ENCODE assay signal across 8 cellular contexts in genomic region chr3:119293105-119293683, GRCh38. TPM values are rescaled to one million over a fixed set of nuclear protein-coding genes. Genes with fewer than 3 reads are reported as not detected.
A peak's percentile ranks its signal among the peaks of the same experiment; 100 is the strongest.
DNase-seq lines count a peak whose midpoint lies in the region; ATAC-seq and TF ChIP-seq lines count a peak whose summit lies in the region.

No MANE protein-coding gene starts in this region.

- in situ Hi-C loops in gastrocnemius medialis (cut with MboI; ENCODE audit: low sequenced_read_pairs in 4 of 4), result loop anchor here in 3 of 4 donors (25.0 kb wide), 1 partner anchor 394 kb away; the partner anchor contains the start of gene COX17 (in 3 of the 3)

- intact Hi-C loops in gastrocnemius medialis (cut with DNase I; ENCODE audit: low total_unique reads), result loop anchor here (5.0 to 10.0 kb wide), 2 partner anchors 51 to 62 kb away; partner anchors contain the start of gene B4GALT4

- H3K27me3 ChIP-seq in Peyer's patch (no peaks in the 10 kb centered on the region), fibroblast of lung (ENCODE audit: control insufficient read depth, insufficient read depth, low read length) (no peaks in the 10 kb centered on the region), gastrocnemius medialis (no peaks in the 10 kb centered on the region)

- no peaks in the 10 kb centered on the region for H4K20me1 ChIP-seq in fibroblast of lung (ENCODE audit: control insufficient read depth, extremely low read depth, insufficient read depth, low read length)

- DNase-seq in Peyer's patch, result no peak
- DNase-seq in fibroblast of lung (ENCODE audit: low read depth in 2 of 2), result peak in 1 of 2 donors; percentile 34
- DNase-seq in gastrocnemius medialis, result no peak
- DNase-seq in NCI-H2227 treated with DMSO at 0.1 percent for 48 hours (lab: John Stamatoyannopoulos, UW), result no peak
- DNase-seq in midbrain (lab: John Stamatoyannopoulos, UW), result no peak
- no peak for DNase-seq in 8988T

- peak overlapping the region; percentile 90 for H3K4me2 ChIP-seq in fibroblast of lung (ENCODE audit: extremely low read depth, insufficient read depth, low read length)

- no peaks in the 10 kb centered on the region for H3K9me3 ChIP-seq in ES-I3 (ENCODE audit: control insufficient read depth, insufficient read depth, low read length)
- H3K9me3 ChIP-seq in Peyer's patch, result no peaks in the 10 kb centered on the region
- H3K9me3 ChIP-seq in fibroblast of lung (ENCODE audit: control insufficient read depth, insufficient read depth, low read depth, low read length), result no peaks in the 10 kb centered on the region
- no peaks in the 10 kb centered on the region for H3K9me3 ChIP-seq in gastrocnemius medialis

- ATAC-seq in gastrocnemius medialis, result no peak
- ATAC-seq in GM18861 (IDR thresholded peaks at IDR 0.05; ENCODE audit: unreplicated experiment), result no peak

- H3K36me3 ChIP-seq in ES-I3 (ENCODE audit: insufficient read depth, low read length) (no peaks in the 10 kb centered on the region), Peyer's patch (no peaks in the 10 kb centered on the region), fibroblast of lung (ENCODE audit: control insufficient read depth, insufficient read depth, low read length) (no peaks in the 10 kb centered on the region), gastrocnemius medialis (no peaks in the 10 kb centered on the region)

- TF ChIP-seq POLR2A in Peyer's patch (IDR thresholded peaks at IDR 0.05) (no peak), gastrocnemius medialis (IDR thresholded peaks at IDR 0.05) (no peak)

- H3K4me1 ChIP-seq in ES-I3 (ENCODE audit: insufficient read depth, low read length), result peaks cover 18% of the 10 kb centered on the region; the same call in 1 of the 2 replicates
- peaks cover 0 to 15% (median 11%) of the 10 kb centered on the region in 4 donors for H3K4me1 ChIP-seq in Peyer's patch
- H3K4me1 ChIP-seq in fibroblast of lung (ENCODE audit: control insufficient read depth, extremely low read depth, insufficient read depth, low read length), result peaks cover 4% of the 10 kb centered on the region
- H3K4me1 ChIP-seq in gastrocnemius medialis, result peaks cover 6 to 15% of the 10 kb centered on the region in 2 donors

- peak overlapping the region; percentile 43 for H2AFZ ChIP-seq in fibroblast of lung (ENCODE audit: low read length)

- TF ChIP-seq CTCF in Peyer's patch (IDR thresholded peaks at IDR 0.05) (no peak), fibroblast of lung (conservative IDR thresholded peaks at IDR 0.05 in 1 of 2, IDR thresholded peaks at IDR 0.05 in 1 of 2; ENCODE audit: low read depth in 1 of 2, low read length in 2 of 2) (no peak), gastrocnemius medialis (IDR thresholded peaks at IDR 0.05 in 4 of 5, conservative IDR thresholded peaks at IDR 0.05 in 1 of 5) (no peak)

- peaks cover 3% of the 10 kb centered on the region for H3K79me2 ChIP-seq in fibroblast of lung (ENCODE audit: control insufficient read depth, insufficient read depth, low read length)

- H3K9ac ChIP-seq in ES-I3 (ENCODE audit: low read depth, low read length), result peak overlapping the region; percentile 78; the same call in 1 of the 2 replicates
- H3K9ac ChIP-seq in fibroblast of lung (ENCODE audit: insufficient read depth, low read length), result no peak overlapping the region

- H3K27ac ChIP-seq in Peyer's patch (peak overlapping the region; percentile 82 to 94 (median 88)), fibroblast of lung (ENCODE audit: insufficient read depth, low read length) (no peak overlapping the region), gastrocnemius medialis (peak overlapping the region in 3 of 4 donors; percentile 70 to 82 (median 78))

- peak overlapping the region; percentile 58 to 82 (median 69) for H3K4me3 ChIP-seq in Peyer's patch
- H3K4me3 ChIP-seq in fibroblast of lung (replicated peaks in 1 of 4; ENCODE audit: control extremely low read depth in 1 of 4, insufficient read depth in 1 of 4, low read depth in 3 of 4, low read length in 4 of 4), result peak overlapping the region; percentile 77 to 80 (median 78)
- H3K4me3 ChIP-seq in gastrocnemius medialis, result peak overlapping the region; percentile 64 to 88 (median 76)

RNA-seq across cellular contexts. Expression of gene ARHGAP31, which starts 1.0 kb away (rescaled TPM):
- total RNA-seq in Peyer's patch, result 10 to 100 TPM in 2 of 4 donors, 1 to 10 TPM in 2; 4.7 to 19.0 (median 10.1) TPM
- 3.3 and 3.5 TPM in 2 replicates for total RNA-seq in fibroblast of lung
- 5.1 and 8.1 TPM in 2 replicates for polyA plus RNA-seq in fibroblast of lung
- polyA plus RNA-seq in fibroblast of lung (2012), result 3.8 and 5.8 TPM in 2 replicates
- 13.7 and 22.2 TPM in 2 replicates for polyA minus RNA-seq in fibroblast of lung (ENCODE audit: low replicate concordance)
- total RNA-seq in gastrocnemius medialis, result 1 to 10 TPM; 6.2 to 9.7 (median 7.3) TPM

RNA-seq across cellular contexts. Expression of gene B4GALT4, which starts 52.5 kb away (rescaled TPM):
- total RNA-seq in Peyer's patch (10 to 100 TPM; 10.7 to 59.9 (median 47.9) TPM), fibroblast of lung (16.4 and 19.5 TPM in 2 replicates), gastrocnemius medialis (10 to 100 TPM in 1 of 4 donors, 1 to 10 TPM in 3; 5.7 to 13.4 (median 7.7) TPM)
- polyA plus RNA-seq in fibroblast of lung, result 25.8 and 32.4 TPM in 2 replicates
- 23.4 and 28.1 TPM in 2 replicates for polyA plus RNA-seq in fibroblast of lung (2012)
- polyA minus RNA-seq in fibroblast of lung (ENCODE audit: low replicate concordance), result 2.5 and 4.1 TPM in 2 replicates
